2 cellular contexts compared by ENCODE assay signal in genomic region chr4:31307026-31307425, GRCh38.
TF ChIP-seq lines count a peak whose summit lies in the region.

No MANE protein-coding gene starts in this region.

TF ChIP-seq in HCT116, 20 proteins besides CTCF, POLR2A, EP300 and RAD21:
- TF ChIP-seq REST (IDR thresholded peaks at IDR 0.05; ENCODE audit: low read depth) (no peak), EGR1 (IDR thresholded peaks at IDR 0.05; ENCODE audit: low read depth) (no peak)

TF ChIP-seq in SK-N-SH, 30 proteins besides CTCF, POLR2A, EP300 and RAD21:
- no peak for TF ChIP-seq MAX (IDR thresholded peaks at IDR 0.05; ENCODE audit: low read depth)
- TF ChIP-seq TAF1 (IDR thresholded peaks at IDR 0.05; ENCODE audit: borderline replicate concordance, low read depth, low read length): no peak
- no peak for TF ChIP-seq TCF12 (IDR thresholded peaks at IDR 0.05)
- no peak for TF ChIP-seq FOXJ3 (CRISPR knock-in tag; IDR thresholded peaks at IDR 0.05)
- TF ChIP-seq EZH2phosphoT487 (IDR thresholded peaks at IDR 0.05; ENCODE audit: borderline replicate concordance, low read depth): no peak
- no peak for TF ChIP-seq POLR2AphosphoS5 (IDR thresholded peaks at IDR 0.05; ENCODE audit: low read depth, low read length)
- TF ChIP-seq GABPA (IDR thresholded peaks at IDR 0.05; ENCODE audit: low read depth): no peak
- no peak for TF ChIP-seq JUND (IDR thresholded peaks at IDR 0.05)
- no peak for TF ChIP-seq ELF1 (IDR thresholded peaks at IDR 0.05)
- TF ChIP-seq NRF1 (IDR thresholded peaks at IDR 0.05; ENCODE audit: low read depth, low read length): no peak
- no peak for TF ChIP-seq PBX3 (IDR thresholded peaks at IDR 0.05)
- no peak for TF ChIP-seq RCOR1 (IDR thresholded peaks at IDR 0.05; ENCODE audit: low read length)
- no peak for TF ChIP-seq SMC3 (IDR thresholded peaks at IDR 0.05; ENCODE audit: low read depth, low read length)
- no peak for TF ChIP-seq GATA2 (CRISPR knock-in tag; IDR thresholded peaks at IDR 0.05)
- TF ChIP-seq FOSL2 (IDR thresholded peaks at IDR 0.05; ENCODE audit: borderline replicate concordance, low read depth): no peak
- no peak for TF ChIP-seq CHD2 (IDR thresholded peaks at IDR 0.05; ENCODE audit: low read length, partially characterized antibody)
- TF ChIP-seq YY1 (IDR thresholded peaks at IDR 0.05; ENCODE audit: low read depth): no peak
- TF ChIP-seq NFIC (IDR thresholded peaks at IDR 0.05; ENCODE audit: borderline replicate concordance): no peak
- no peak for TF ChIP-seq TEAD4 (IDR thresholded peaks at IDR 0.05; ENCODE audit: borderline replicate concordance, insufficient read depth)
TF ChIP-seq in SK-N-SH: peak in this region for 0.
